In the genomic region with DNA sequence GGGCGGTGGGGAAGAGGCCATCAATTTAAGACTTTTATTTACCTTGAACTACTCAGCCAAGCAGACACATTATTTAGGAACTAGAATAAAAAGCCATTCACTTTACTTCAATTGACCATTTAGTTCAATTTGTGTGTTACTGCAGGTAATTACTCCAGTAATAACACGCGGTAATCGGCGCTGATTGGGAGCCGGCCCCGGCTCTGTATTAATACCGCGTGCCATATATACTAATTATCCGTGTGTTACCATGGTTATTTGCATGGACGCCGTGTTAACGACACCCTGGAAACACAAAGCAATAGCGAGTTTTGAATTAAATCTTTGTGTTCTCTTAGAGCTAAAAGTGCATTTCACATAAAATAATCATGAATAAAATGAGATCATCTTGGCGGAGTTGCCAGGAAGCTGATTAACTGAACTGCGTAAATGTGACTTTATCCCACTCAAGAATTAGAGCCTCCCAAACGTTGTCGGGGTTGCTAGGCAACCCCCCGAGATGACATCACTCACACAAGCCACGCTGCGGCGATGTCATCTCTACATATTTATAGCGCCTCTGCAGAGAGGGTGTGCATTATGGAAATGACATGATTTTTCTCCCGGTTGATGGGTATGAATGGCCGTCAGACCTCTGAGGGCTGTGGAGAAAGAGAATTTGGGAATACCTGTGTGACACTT, we compare ENCODE assay signal across 1 cellular context.
TF ChIP-seq lines count a peak whose summit lies in the region.

No MANE protein-coding gene starts in this region.

TF ChIP-seq in HEK293, 187 proteins besides CTCF, POLR2A, EP300 and RAD21 (continued from another document):
- TF ChIP-seq, protein P1, sequence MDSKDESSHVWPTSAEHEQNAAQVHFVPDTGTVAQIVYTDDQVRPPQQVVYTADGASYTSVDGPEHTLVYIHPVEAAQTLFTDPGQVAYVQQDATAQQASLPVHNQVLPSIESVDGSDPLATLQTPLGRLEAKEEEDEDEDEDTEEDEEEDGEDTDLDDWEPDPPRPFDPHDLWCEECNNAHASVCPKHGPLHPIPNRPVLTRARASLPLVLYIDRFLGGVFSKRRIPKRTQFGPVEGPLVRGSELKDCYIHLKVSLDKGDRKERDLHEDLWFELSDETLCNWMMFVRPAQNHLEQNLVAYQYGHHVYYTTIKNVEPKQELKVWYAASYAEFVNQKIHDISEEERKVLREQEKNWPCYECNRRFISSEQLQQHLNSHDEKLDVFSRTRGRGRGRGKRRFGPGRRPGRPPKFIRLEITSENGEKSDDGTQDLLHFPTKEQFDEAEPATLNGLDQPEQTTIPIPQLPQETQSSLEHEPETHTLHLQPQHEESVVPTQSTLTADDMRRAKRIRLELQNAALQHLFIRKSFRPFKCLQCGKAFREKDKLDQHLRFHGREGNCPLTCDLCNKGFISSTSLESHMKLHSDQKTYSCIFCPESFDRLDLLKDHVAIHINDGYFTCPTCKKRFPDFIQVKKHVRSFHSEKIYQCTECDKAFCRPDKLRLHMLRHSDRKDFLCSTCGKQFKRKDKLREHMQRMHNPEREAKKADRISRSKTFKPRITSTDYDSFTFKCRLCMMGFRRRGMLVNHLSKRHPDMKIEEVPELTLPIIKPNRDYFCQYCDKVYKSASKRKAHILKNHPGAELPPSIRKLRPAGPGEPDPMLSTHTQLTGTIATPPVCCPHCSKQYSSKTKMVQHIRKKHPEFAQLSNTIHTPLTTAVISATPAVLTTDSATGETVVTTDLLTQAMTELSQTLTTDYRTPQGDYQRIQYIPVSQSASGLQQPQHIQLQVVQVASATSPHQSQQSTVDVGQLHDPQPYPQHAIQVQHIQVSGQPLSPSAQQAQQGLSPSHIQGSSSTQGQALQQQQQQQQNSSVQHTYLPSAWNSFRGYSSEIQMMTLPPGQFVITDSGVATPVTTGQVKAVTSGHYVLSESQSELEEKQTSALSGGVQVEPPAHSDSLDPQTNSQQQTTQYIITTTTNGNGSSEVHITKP (tag by site-specific recombination; IDR thresholded peaks at IDR 0.05) = 0 out of 2 replicates have a peak, but pooled peaks have one; percentile 33
- TF ChIP-seq ZNF114 (tag by site-specific recombination; IDR thresholded peaks at IDR 0.05) (no peak), ZNF660 (tag by site-specific recombination; IDR thresholded peaks at IDR 0.05) (peak; percentile 88; the same call in 1 of the 2 replicates), ZBTB21 (tag by site-specific recombination; IDR thresholded peaks at IDR 0.05) (peak; percentile 91)
